ENCODE assay signal across 30 cellular contexts in the genomic region with DNA sequence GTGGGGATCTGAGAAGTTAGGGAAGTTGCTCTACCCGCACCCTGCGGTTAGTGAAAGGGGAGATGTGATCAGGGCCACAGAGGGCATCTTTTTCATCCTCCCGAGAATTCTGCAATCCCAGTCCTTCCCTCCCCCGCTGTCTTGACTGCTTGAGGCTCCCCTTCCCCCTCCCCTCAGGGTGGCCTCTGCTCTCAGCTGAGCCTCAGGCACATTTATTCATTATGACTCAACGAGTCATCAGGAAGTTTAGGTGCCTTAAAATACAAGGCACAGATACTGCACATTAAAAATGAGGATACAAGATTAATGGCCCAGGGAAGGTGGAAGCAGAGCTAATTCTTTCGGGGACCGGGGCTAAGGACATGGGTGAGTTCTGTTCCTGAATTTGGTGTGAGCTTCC.
DNase-seq lines count a peak whose midpoint lies in the region; FAIRE-seq and TF ChIP-seq lines count a peak whose summit lies in the region.
"Had no signal": no experiment of that assay in that cellular context is flagged by ENCODE, and none has a peak within 500 bp of the region (broad histone marks: within the 10 kb centered on the region; RNA-seq: fewer than 3 reads in every experiment).

No MANE protein-coding gene starts in this region.

- FAIRE-seq in small intestine (lab: Jason Lieb, UNC): no peak

- H3K27ac ChIP-seq in small intestine (ENCODE audit: low read depth in 1 of 2, low read length in 1 of 2): no peak overlapping the region
- H3K27ac ChIP-seq: ovary, right atrium auricular region, testis, vagina had no signal

- peak; percentile 41 for DNase-seq in Daoy (ENCODE audit: low read depth)
- peak; percentile 52 for DNase-seq in NB4 (ENCODE audit: low read depth)
- peak; percentile 7 for DNase-seq in epithelial cell of esophagus (ENCODE audit: low read depth)
- peak; percentile 5 for DNase-seq in small intestine
- no peak for DNase-seq in NCI-H774 (lab: John Stamatoyannopoulos, UW)
- DNase-seq in AG08396 (ENCODE audit: low spot score): no peak
- no peak for DNase-seq in SIG-M5 (lab: John Stamatoyannopoulos, UW)
- DNase-seq: activated B cell treated with CpG ODN at 0.5 μM for 24 hours; activated CD4-positive, alpha-beta T cell treated with anti-CD3 and anti-CD28 coated beads, Interleukin-2, amount 50 U/mL, for 48 hours; activated CD8-positive, alpha-beta memory T cell treated with anti-CD3 and anti-CD28 coated beads, Interleukin-2, amount 50 U/mL, for 48 hours; activated naive CD8-positive, alpha-beta T cell treated with anti-CD3 and anti-CD28 coated beads, Interleukin-2, amount 10 ng/mL, durations not matched to agents 7 days and 5 days; CD8-positive, alpha-beta T cell; DMS153; effector CD4-positive, alpha-beta T cell; erythroblast; HCEC 1CT; hypothalamus; left ventricle myocardium superior; natural killer cell; NCI-H1092; NCI-H187 treated with DMSO at 0.1 percent for 48 hours; NCI-H2227 treated with DMSO at 0.1 percent for 48 hours; ovary; Right ventricle myocardium superior; stimulated activated CD4-positive, alpha-beta T cell treated with anti-CD3 and anti-CD28 coated beads, Interleukin-4, amount 100 ng/mL, for 24 hours; stimulated activated naive CD4-positive, alpha-beta T cell; T1000; testis had no signal

- no peak for TF ChIP-seq POLR2A in NB4 (IDR thresholded peaks at IDR 0.05; ENCODE audit: extremely low read depth, insufficient read length)

- no peaks in the 10 kb centered on the region for H3K4me1 ChIP-seq in small intestine (ENCODE audit: control insufficient read depth in 2 of 2, insufficient read depth in 1 of 2, low read depth in 1 of 2, low read length in 1 of 2)
- H3K4me1 ChIP-seq: right atrium auricular region, testis, vagina had no signal

- 23 to 47% (median 25%) methylated on average over 5 to 7 of the region's 7 CpGs for WGBS in small intestine, 3 donors

- peaks cover 0 to 6% of the 10 kb centered on the region in 2 donors for H3K27me3 ChIP-seq in small intestine (ENCODE audit: control insufficient read depth in 2 of 2, insufficient read depth in 2 of 2, low read length in 2 of 2)
- H3K27me3 ChIP-seq: ovary, right atrium auricular region, testis, vagina had no signal

- no peaks in the 10 kb centered on the region for H3K36me3 ChIP-seq in small intestine (ENCODE audit: control insufficient read depth in 2 of 2, insufficient read depth in 2 of 2, low read length in 2 of 2)
- H3K36me3 ChIP-seq: ovary, right atrium auricular region, vagina had no signal

- H3K4me3 ChIP-seq in NB4 (ENCODE audit: low read depth, low read length): no peak overlapping the region
- no peak overlapping the region for H3K4me3 ChIP-seq in epithelial cell of esophagus (ENCODE audit: low read length)
- no peak overlapping the region for H3K4me3 ChIP-seq in small intestine (ENCODE audit: low read depth in 1 of 2, low read length in 2 of 2)
- H3K4me3 ChIP-seq: ovary, right atrium auricular region, testis, vagina had no signal

- H3K9me3 ChIP-seq in small intestine (ENCODE audit: control insufficient read depth, low read depth): no peaks in the 10 kb centered on the region
- H3K9me3 ChIP-seq: ovary, testis had no signal

- no peak for TF ChIP-seq CTCF in NB4 (IDR thresholded peaks at IDR 0.05; ENCODE audit: low read depth, low read length)
- TF ChIP-seq CTCF in epithelial cell of esophagus (IDR thresholded peaks at IDR 0.05; ENCODE audit: insufficient read depth, low read depth, low read length, missing control alignments): no peak

Comparison
In these comparisons a context has a peak if more than half of its experiments do, and no peak if none do; other contexts are left out.
1. DNase-seq: peak in Daoy (single experiment), NB4 (single experiment), epithelial cell of esophagus (single experiment) and small intestine (single experiment); none in NCI-H774 (single experiment), AG08396 (single experiment) and SIG-M5 (single experiment).